1 cellular context compared by ENCODE assay signal in the genomic region with DNA sequence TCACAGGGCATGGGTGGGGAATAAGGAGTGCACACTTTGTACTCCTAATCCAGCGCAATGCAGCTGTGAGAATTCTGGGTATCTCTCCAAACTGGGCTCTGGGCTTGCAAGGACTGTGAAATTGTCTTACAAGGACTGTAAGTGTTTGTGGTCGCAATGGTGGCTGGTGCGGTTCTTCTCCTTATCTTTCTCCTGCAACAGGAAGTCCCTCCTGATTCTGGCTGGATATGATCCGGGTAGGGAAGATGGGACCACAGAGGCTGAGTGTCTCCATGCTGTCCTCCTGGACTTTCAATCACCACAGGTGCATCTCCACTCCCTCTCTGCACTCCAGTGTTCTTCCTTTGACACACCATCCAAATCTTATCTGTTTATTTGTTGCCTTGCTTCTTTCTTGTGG.
TF ChIP-seq lines count a peak whose summit lies in the region.

No MANE protein-coding gene starts in this region.

TF ChIP-seq in K562, 482 proteins besides CTCF, POLR2A, EP300 and RAD21 (continued from another document and continues in another):
- TF ChIP-seq CEBPB (tag; IDR thresholded peaks at IDR 0.05) (no peak), SREBF2 (CRISPR knock-in tag; IDR thresholded peaks at IDR 0.05) (no peak), MEF2A (IDR thresholded peaks at IDR 0.05; ENCODE audit: control insufficient read depth, low read depth, low read length) (no peak), CBX8 (IDR thresholded peaks at IDR 0.05; ENCODE audit: borderline replicate concordance, extremely low read depth, low read depth, low read length, poor library complexity, severe bottlenecking) (no peak), PHF8 (IDR thresholded peaks at IDR 0.05; ENCODE audit: borderline replicate concordance, low read length) (no peak), STAG1 (CRISPR knock-in tag; IDR thresholded peaks at IDR 0.05; ENCODE audit: borderline replicate concordance) (no peak), ZNF23 (CRISPR knock-in tag; IDR thresholded peaks at IDR 0.05) (no peak), ZNF436 (CRISPR knock-in tag; IDR thresholded peaks at IDR 0.05) (no peak), CBX5 (IDR thresholded peaks at IDR 0.05; ENCODE audit: borderline replicate concordance, low read depth) (no peak), ZNF184 (CRISPR knock-in tag; IDR thresholded peaks at IDR 0.05) (no peak), KLF1 (tag; IDR thresholded peaks at IDR 0.05) (no peak), MAZ (CRISPR knock-in tag; conservative IDR thresholded peaks at IDR 0.05 in 1 of 2, IDR thresholded peaks at IDR 0.05 in 1 of 2) (no peak), ZNF41 (CRISPR knock-in tag; conservative IDR thresholded peaks at IDR 0.05) (no peak), ELF4 (CRISPR knock-in tag; IDR thresholded peaks at IDR 0.05) (no peak), ZC3H11A (IDR thresholded peaks at IDR 0.05; ENCODE audit: low read depth, low read length) (no peak), BRD4 (IDR thresholded peaks at IDR 0.05) (no peak), ZBTB1 (CRISPR knock-in tag; IDR thresholded peaks at IDR 0.05; ENCODE audit: borderline replicate concordance, low read depth) (peak; percentile 92), RUNX1 (IDR thresholded peaks at IDR 0.05; ENCODE audit: low read depth) (no peak), NFIC (IDR thresholded peaks at IDR 0.05) (no peak), POLR2B (IDR thresholded peaks at IDR 0.05; ENCODE audit: low read depth, partially characterized antibody) (no peak), HDAC1 (IDR thresholded peaks at IDR 0.05) (no peak), ZNF143 (CRISPR knock-in tag; IDR thresholded peaks at IDR 0.05) (no peak), ZNF830 (CRISPR knock-in tag; IDR thresholded peaks at IDR 0.05) (no peak), KDM1A (IDR thresholded peaks at IDR 0.05) (peak; percentile 27 to 39; a peak in 2 of 4 replicates), ZC3H8 (IDR thresholded peaks at IDR 0.05) (no peak), HMGXB4 (CRISPR knock-in tag; IDR thresholded peaks at IDR 0.05) (no peak), KDM5B (IDR thresholded peaks at IDR 0.05; ENCODE audit: insufficient replicate concordance, low read depth, low read length) (no peak), IFI16 (CRISPR knock-in tag; IDR thresholded peaks at IDR 0.05) (no peak), FOXK1 (CRISPR knock-in tag; IDR thresholded peaks at IDR 0.05; ENCODE audit: borderline replicate concordance) (no peak), HDAC2 (IDR thresholded peaks at IDR 0.05) (peak; percentile 41; the same call in 1 of the 2 replicates), RFX5 (IDR thresholded peaks at IDR 0.05; ENCODE audit: low read depth, low read length) (no peak), SAFB (IDR thresholded peaks at IDR 0.05; ENCODE audit: borderline replicate concordance, low read depth, low read length) (no peak), HMBOX1 (IDR thresholded peaks at IDR 0.05) (no peak), WHSC1 (IDR thresholded peaks at IDR 0.05; ENCODE audit: low read length) (no peak), ZBTB7A (IDR thresholded peaks at IDR 0.05; ENCODE audit: borderline replicate concordance, control insufficient read depth, low read depth, low read length) (no peak), ZNF551 (CRISPR knock-in tag; IDR thresholded peaks at IDR 0.05) (no peak), NR2F6 (CRISPR knock-in tag; IDR thresholded peaks at IDR 0.05) (no peak), PHTF2 (CRISPR knock-in tag; IDR thresholded peaks at IDR 0.05) (no peak), ETV1 (tag; conservative IDR thresholded peaks at IDR 0.05; ENCODE audit: low read depth) (peak; percentile 64; the same call in 1 of the 2 replicates), NONO (IDR thresholded peaks at IDR 0.05; ENCODE audit: low read depth in 2 of 2, low read length in 1 of 2) (no peak), SP1 (CRISPR knock-in tag; IDR thresholded peaks at IDR 0.05) (no peak), PHF21A (IDR thresholded peaks at IDR 0.05; ENCODE audit: borderline replicate concordance, low read depth) (no peak), TARDBP (IDR thresholded peaks at IDR 0.05) (no peak), BRCA1 (IDR thresholded peaks at IDR 0.05) (no peak), BRCA1 (CRISPR knock-in tag; IDR thresholded peaks at IDR 0.05) (no peak), SLC30A9 (CRISPR knock-in tag; IDR thresholded peaks at IDR 0.05) (no peak), HDGF (IDR thresholded peaks at IDR 0.05) (no peak), CSDE1 (IDR thresholded peaks at IDR 0.05) (no peak), CUX1 (CRISPR knock-in tag; IDR thresholded peaks at IDR 0.05) (no peak), ZNF780A (CRISPR knock-in tag; IDR thresholded peaks at IDR 0.05) (no peak), CBX3 (IDR thresholded peaks at IDR 0.05; ENCODE audit: borderline replicate concordance in 1 of 2, low read length in 2 of 2) (no peak)
- TF ChIP-seq, protein P1, sequence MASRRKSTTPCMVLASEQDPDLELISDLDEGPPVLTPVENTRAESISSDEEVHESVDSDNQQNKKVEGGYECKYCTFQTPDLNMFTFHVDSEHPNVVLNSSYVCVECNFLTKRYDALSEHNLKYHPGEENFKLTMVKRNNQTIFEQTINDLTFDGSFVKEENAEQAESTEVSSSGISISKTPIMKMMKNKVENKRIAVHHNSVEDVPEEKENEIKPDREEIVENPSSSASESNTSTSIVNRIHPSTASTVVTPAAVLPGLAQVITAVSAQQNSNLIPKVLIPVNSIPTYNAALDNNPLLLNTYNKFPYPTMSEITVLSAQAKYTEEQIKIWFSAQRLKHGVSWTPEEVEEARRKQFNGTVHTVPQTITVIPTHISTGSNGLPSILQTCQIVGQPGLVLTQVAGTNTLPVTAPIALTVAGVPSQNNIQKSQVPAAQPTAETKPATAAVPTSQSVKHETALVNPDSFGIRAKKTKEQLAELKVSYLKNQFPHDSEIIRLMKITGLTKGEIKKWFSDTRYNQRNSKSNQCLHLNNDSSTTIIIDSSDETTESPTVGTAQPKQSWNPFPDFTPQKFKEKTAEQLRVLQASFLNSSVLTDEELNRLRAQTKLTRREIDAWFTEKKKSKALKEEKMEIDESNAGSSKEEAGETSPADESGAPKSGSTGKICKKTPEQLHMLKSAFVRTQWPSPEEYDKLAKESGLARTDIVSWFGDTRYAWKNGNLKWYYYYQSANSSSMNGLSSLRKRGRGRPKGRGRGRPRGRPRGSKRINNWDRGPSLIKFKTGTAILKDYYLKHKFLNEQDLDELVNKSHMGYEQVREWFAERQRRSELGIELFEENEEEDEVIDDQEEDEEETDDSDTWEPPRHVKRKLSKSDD (conservative IDR thresholded peaks at IDR 0.05; ENCODE audit: low read length): no peak
- TF ChIP-seq, protein P2, sequence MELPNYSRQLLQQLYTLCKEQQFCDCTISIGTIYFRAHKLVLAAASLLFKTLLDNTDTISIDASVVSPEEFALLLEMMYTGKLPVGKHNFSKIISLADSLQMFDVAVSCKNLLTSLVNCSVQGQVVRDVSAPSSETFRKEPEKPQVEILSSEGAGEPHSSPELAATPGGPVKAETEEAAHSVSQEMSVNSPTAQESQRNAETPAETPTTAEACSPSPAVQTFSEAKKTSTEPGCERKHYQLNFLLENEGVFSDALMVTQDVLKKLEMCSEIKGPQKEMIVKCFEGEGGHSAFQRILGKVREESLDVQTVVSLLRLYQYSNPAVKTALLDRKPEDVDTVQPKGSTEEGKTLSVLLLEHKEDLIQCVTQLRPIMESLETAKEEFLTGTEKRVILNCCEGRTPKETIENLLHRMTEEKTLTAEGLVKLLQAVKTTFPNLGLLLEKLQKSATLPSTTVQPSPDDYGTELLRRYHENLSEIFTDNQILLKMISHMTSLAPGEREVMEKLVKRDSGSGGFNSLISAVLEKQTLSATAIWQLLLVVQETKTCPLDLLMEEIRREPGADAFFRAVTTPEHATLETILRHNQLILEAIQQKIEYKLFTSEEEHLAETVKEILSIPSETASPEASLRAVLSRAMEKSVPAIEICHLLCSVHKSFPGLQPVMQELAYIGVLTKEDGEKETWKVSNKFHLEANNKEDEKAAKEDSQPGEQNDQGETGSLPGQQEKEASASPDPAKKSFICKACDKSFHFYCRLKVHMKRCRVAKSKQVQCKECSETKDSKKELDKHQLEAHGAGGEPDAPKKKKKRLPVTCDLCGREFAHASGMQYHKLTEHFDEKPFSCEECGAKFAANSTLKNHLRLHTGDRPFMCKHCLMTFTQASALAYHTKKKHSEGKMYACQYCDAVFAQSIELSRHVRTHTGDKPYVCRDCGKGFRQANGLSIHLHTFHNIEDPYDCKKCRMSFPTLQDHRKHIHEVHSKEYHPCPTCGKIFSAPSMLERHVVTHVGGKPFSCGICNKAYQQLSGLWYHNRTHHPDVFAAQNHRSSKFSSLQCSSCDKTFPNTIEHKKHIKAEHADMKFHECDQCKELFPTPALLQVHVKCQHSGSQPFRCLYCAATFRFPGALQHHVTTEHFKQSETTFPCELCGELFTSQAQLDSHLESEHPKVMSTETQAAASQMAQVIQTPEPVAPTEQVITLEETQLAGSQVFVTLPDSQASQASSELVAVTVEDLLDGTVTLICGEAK (IDR thresholded peaks at IDR 0.05): 0 out of 2 replicates have a peak, but pooled peaks have one; percentile 19
- TF ChIP-seq, protein P2 (CRISPR knock-in tag; IDR thresholded peaks at IDR 0.05): no peak
